1 cellular context compared by ENCODE assay signal in the genomic region with DNA sequence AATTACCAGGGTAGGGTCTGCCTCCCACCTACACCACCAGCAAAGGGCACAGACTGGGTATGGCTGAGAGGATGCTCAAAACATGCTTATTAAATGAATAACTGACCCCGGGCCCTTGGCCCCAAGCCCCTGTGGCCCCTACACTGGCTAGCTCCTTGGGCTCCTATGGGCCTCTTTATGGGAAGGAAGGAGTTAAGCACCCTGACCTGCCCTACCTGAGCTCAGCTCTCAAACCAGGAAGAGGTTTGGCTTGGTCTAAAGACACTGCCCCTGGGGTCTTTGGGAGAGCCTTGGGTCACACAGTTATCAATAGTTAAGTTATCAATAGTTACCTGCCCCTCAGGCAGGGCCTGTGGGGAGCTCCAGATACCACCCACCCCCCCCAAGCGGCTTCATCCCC.
TF ChIP-seq lines count a peak whose summit lies in the region.

No MANE protein-coding gene starts in this region.

TF ChIP-seq in HepG2, 621 proteins besides CTCF, POLR2A, EP300 and RAD21:
- no peak for TF ChIP-seq MBD4 (IDR thresholded peaks at IDR 0.05; ENCODE audit: borderline replicate concordance, low read length)
- peak; percentile 74; the same call in 1 of the 2 replicates for TF ChIP-seq ZNF652 (CRISPR knock-in tag; IDR thresholded peaks at IDR 0.05; ENCODE audit: borderline replicate concordance, low read depth)
